In the genomic region with DNA sequence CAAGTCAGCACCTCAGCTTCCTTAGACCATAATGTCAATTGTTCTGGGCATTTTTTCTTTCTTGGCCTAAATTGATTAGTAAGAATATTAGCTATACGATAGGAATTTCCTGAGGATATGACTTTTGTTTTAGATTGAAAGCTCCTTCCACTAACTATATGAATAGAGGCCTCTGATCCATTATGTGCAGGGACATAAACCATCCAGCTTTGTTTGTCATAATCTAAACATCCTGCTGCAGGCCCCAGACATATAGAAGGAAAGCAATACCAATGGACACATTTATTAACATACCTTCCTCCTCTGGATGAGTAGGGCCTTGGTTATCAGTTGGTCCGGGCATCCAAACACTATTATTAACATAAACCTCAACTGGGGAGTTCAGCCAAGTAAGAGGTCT, we compare ENCODE assay signal across 33 cellular contexts. TPM values are rescaled to one million over a fixed set of nuclear protein-coding genes. Genes with fewer than 3 reads are reported as not detected.
DNase-seq lines count a peak whose midpoint lies in the region; ATAC-seq, FAIRE-seq and TF ChIP-seq lines count a peak whose summit lies in the region.
"Had no signal": no experiment of that assay in that cellular context is flagged by ENCODE, and none has a peak within 500 bp of the region (broad histone marks: within the 10 kb centered on the region; RNA-seq: fewer than 3 reads in every experiment).

No MANE protein-coding gene starts in this region.

- H3K4me1 ChIP-seq in CD8-positive, alpha-beta T cell (ENCODE audit: insufficient read depth, low read length), result peaks cover 75% of the 10 kb centered on the region
- peaks cover 47 to 71% of the 10 kb centered on the region in 2 donors for H3K4me1 ChIP-seq in naive thymus-derived CD4-positive, alpha-beta T cell (ENCODE audit: control insufficient read depth in 2 of 2, insufficient read depth in 2 of 2, low read length in 2 of 2)
- H3K4me1 ChIP-seq: colonic mucosa, esophagus muscularis mucosa, foreskin keratinocyte, HAP-1 had no signal

- no peak for TF ChIP-seq CTCF in CD8-positive, alpha-beta T cell (IDR thresholded peaks at IDR 0.05)

- no peak for ATAC-seq in CD8-positive, alpha-beta T cell
- ATAC-seq in naive thymus-derived CD4-positive, alpha-beta T cell, result no peak
- ATAC-seq: foreskin keratinocyte, heart right ventricle, lower lobe of right lung, Right ventricle myocardium inferior had no signal

- H3K27me3 ChIP-seq in CD8-positive, alpha-beta T cell (ENCODE audit: insufficient read depth, low read length), result no peaks in the 10 kb centered on the region
- no peaks in the 10 kb centered on the region for H3K27me3 ChIP-seq in naive thymus-derived CD4-positive, alpha-beta T cell (ENCODE audit: control insufficient read depth in 2 of 2, insufficient read depth in 2 of 2, low read length in 2 of 2)
- H3K27me3 ChIP-seq: colonic mucosa, esophagus muscularis mucosa, foreskin keratinocyte, heart right ventricle, ovary had no signal

- peaks cover 41% of the 10 kb centered on the region for H3K9me3 Mint-ChIP-seq in activated CD4-positive, alpha-beta T cell treated with anti-CD3 and anti-CD28 coated beads, Interleukin-2, amount 10 ng/mL, durations not matched to agents 7 days and 5 days
- peaks cover 14% of the 10 kb centered on the region for H3K9me3 Mint-ChIP-seq in CD8-positive, alpha-beta T cell
- peaks cover 40% of the 10 kb centered on the region for H3K9me3 Mint-ChIP-seq in activated T-helper 1 cell treated with anti-CD3 and anti-CD28 coated beads, Interleukin-12 subunit alpha, Interleukin-12 subunit beta, Interleukin-2, Interleukin-4 antibody, amounts not matched to agents 30 ng/mL and 10 ng/mL and 1 ng/mL, durations not matched to agents 14 hours and 24 hours and 36 hours
- H3K9me3 Mint-ChIP-seq in naive thymus-derived CD4-positive, alpha-beta T cell, result peaks cover 0 to 40% (median 20%) of the 10 kb centered on the region in 11 donors

- CTCF ChIA-PET in activated CD4-positive, alpha-beta T cell treated with anti-CD3 and anti-CD28 coated beads, Interleukin-2, amount 10 ng/mL, durations not matched to agents 7 days and 5 days (lab: Charles Lee), result interaction anchor here (0.6 to 2.6 kb wide), 7 partner anchors 9 to 114 kb away, joined by 3 to 11 read pairs (median 4); partner anchors contain the start of gene GIMAP6
- CTCF ChIA-PET in CD8-positive, alpha-beta T cell (lab: Charles Lee), result interaction anchor here (1.1 to 3.6 kb wide), 6 partner anchors 28 to 217 kb away, joined by 3 to 21 read pairs (median 6); partner anchors contain the start of gene GIMAP8
- CTCF ChIA-PET in naive thymus-derived CD4-positive, alpha-beta T cell (lab: Charles Lee), result interaction anchor here (0.7 to 1.2 kb wide), 6 partner anchors 10 to 123 kb away, joined by 3 to 5 read pairs (median 3); partner anchors contain the start of genes GIMAP2 and GIMAP6

- no peaks in the 10 kb centered on the region for H3K27me3 Mint-ChIP-seq in activated CD4-positive, alpha-beta T cell treated with anti-CD3 and anti-CD28 coated beads, Interleukin-2, amount 10 ng/mL, durations not matched to agents 7 days and 5 days
- H3K27me3 Mint-ChIP-seq in CD8-positive, alpha-beta T cell (ENCODE audit: low read depth), result no peaks in the 10 kb centered on the region
- H3K27me3 Mint-ChIP-seq in activated T-helper 1 cell treated with anti-CD3 and anti-CD28 coated beads, Interleukin-12 subunit alpha, Interleukin-12 subunit beta, Interleukin-2, Interleukin-4 antibody, amounts not matched to agents 30 ng/mL and 10 ng/mL and 1 ng/mL, durations not matched to agents 14 hours and 24 hours and 36 hours (ENCODE audit: insufficient read depth), result no peaks in the 10 kb centered on the region
- no peaks in the 10 kb centered on the region for H3K27me3 Mint-ChIP-seq in naive thymus-derived CD4-positive, alpha-beta T cell

- POLR2A ChIA-PET in activated CD4-positive, alpha-beta T cell treated with anti-CD3 and anti-CD28 coated beads, Interleukin-2, amount 10 ng/mL, durations not matched to agents 7 days and 5 days (lab: Charles Lee), result no interaction called here
- POLR2A ChIA-PET in CD8-positive, alpha-beta T cell (lab: Charles Lee), result interaction anchor here (0.8 to 14.1 kb wide), 16 partner anchors 9 to 186 kb away, joined by 3 to 300 read pairs (median 5); partner anchors contain the start of genes GIMAP1, GIMAP2, GIMAP6 and GIMAP7
- POLR2A ChIA-PET in naive thymus-derived CD4-positive, alpha-beta T cell (lab: Charles Lee), result interaction anchor here (0.6 to 16.1 kb wide), 25 partner anchors 10 to 193 kb away, joined by 3 to 526 read pairs (median 7); partner anchors contain the start of genes GIMAP1, GIMAP2, GIMAP5 and GIMAP6

- no peaks in the 10 kb centered on the region for H3K36me3 ChIP-seq in CD8-positive, alpha-beta T cell (ENCODE audit: insufficient read depth, low read length)
- peaks cover 0 to 5% (median 0%) of the 10 kb centered on the region in 3 experiments for H3K36me3 ChIP-seq in naive thymus-derived CD4-positive, alpha-beta T cell (ENCODE audit: control insufficient read depth in 2 of 3, insufficient read depth in 3 of 3, low read length in 3 of 3)
- H3K36me3 ChIP-seq: colonic mucosa, esophagus muscularis mucosa, HAP-1, heart right ventricle, lower lobe of right lung, ovary had no signal

- no peak for DNase-seq in activated CD4-positive, alpha-beta T cell treated with anti-CD3 and anti-CD28 coated beads, Interleukin-2, amount 10 ng/mL, durations not matched to agents 7 days and 5 days
- DNase-seq in activated CD4-positive, alpha-beta T cell treated with anti-CD3 and anti-CD28 coated beads for 48 hours, result no peak
- DNase-seq in CD8-positive, alpha-beta T cell, result no peak
- DNase-seq in activated T-helper 1 cell treated with anti-CD3 and anti-CD28 coated beads, Interleukin-12 subunit alpha, Interleukin-12 subunit beta, Interleukin-2, Interleukin-4 antibody, amounts not matched to agents 30 ng/mL and 10 ng/mL and 1 ng/mL, durations not matched to agents 14 hours and 24 hours and 36 hours (ENCODE audit: low spot score), result no peak
- DNase-seq in naive thymus-derived CD4-positive, alpha-beta T cell, result no peak
- no peak for DNase-seq in HTR-8/SVneo (ENCODE audit: insufficient read length, low spot score)
- no peak for DNase-seq in activated CD4-positive, CD25-positive, alpha-beta regulatory T cell treated with anti-CD3 and anti-CD28 coated beads, Interleukin-2, amount 50 U/mL, for 72 hours
- DNase-seq in activated CD4-positive, CD25-positive, alpha-beta regulatory T cell (lab: John Stamatoyannopoulos, UW), result no peak
- DNase-seq: activated B cell treated with CpG ODN at 0.5 μM for 24 hours; activated effector memory CD4-positive, alpha-beta T cell treated with anti-CD3 and anti-CD28 coated beads, Interleukin-2, amount 50 U/mL, for 16 hours; anterior cingulate cortex; colonic mucosa; endodermal cell; foreskin keratinocyte; heart right ventricle; lower lobe of right lung; NCI-H2029 treated with DMSO at 0.1 percent for 48 hours; NCI-H526 treated with DMSO at 0.1 percent for 48 hours; nephron progenitor cell; ovary; PC-9; retina; small intestine; stimulated activated CD4-positive, alpha-beta T cell treated with anti-CD3 and anti-CD28 coated beads, Interleukin-1b, Interleukin-23, amount 100 ng/mL, for 48 hours; trophoblast cell had no signal

- peak overlapping the region; percentile 36 for H3K27ac ChIP-seq in CD8-positive, alpha-beta T cell (ENCODE audit: low read depth, low read length)
- peak overlapping the region; percentile 84 for H3K27ac ChIP-seq in naive thymus-derived CD4-positive, alpha-beta T cell (ENCODE audit: low read depth, low read length)
- H3K27ac ChIP-seq: colonic mucosa, esophagus muscularis mucosa, foreskin keratinocyte, lower lobe of right lung, ovary, PC-9 had no signal

- H3K4me3 Mint-ChIP-seq in activated CD4-positive, alpha-beta T cell treated with anti-CD3 and anti-CD28 coated beads, Interleukin-2, amount 10 ng/mL, durations not matched to agents 7 days and 5 days, result no peak overlapping the region
- peak overlapping the region; percentile 73 for H3K4me3 Mint-ChIP-seq in CD8-positive, alpha-beta T cell
- H3K4me3 Mint-ChIP-seq in activated T-helper 1 cell treated with anti-CD3 and anti-CD28 coated beads, Interleukin-12 subunit alpha, Interleukin-12 subunit beta, Interleukin-2, Interleukin-4 antibody, amounts not matched to agents 30 ng/mL and 10 ng/mL and 1 ng/mL, durations not matched to agents 14 hours and 24 hours and 36 hours, result peak overlapping the region; percentile 80
- peak overlapping the region; percentile 75 to 96 (median 84) for H3K4me3 Mint-ChIP-seq in naive thymus-derived CD4-positive, alpha-beta T cell
- H3K4me3 Mint-ChIP-seq: activated B cell treated with CpG ODN at 0.5 μM for 24 hours, endodermal cell, IgD-negative memory B cell, nephron progenitor cell had no signal

- H3K36me3 Mint-ChIP-seq in activated CD4-positive, alpha-beta T cell treated with anti-CD3 and anti-CD28 coated beads, Interleukin-2, amount 10 ng/mL, durations not matched to agents 7 days and 5 days (ENCODE audit: low read depth), result peaks cover 59% of the 10 kb centered on the region
- peaks cover 33% of the 10 kb centered on the region for H3K36me3 Mint-ChIP-seq in CD8-positive, alpha-beta T cell
- peaks cover 34% of the 10 kb centered on the region for H3K36me3 Mint-ChIP-seq in activated T-helper 1 cell treated with anti-CD3 and anti-CD28 coated beads, Interleukin-12 subunit alpha, Interleukin-12 subunit beta, Interleukin-2, Interleukin-4 antibody, amounts not matched to agents 30 ng/mL and 10 ng/mL and 1 ng/mL, durations not matched to agents 14 hours and 24 hours and 36 hours (ENCODE audit: low read depth)
- peaks cover 14 to 55% (median 27%) of the 10 kb centered on the region in 5 donors for H3K36me3 Mint-ChIP-seq in naive thymus-derived CD4-positive, alpha-beta T cell
- H3K36me3 Mint-ChIP-seq: IgD-negative memory B cell had no signal

- intact Hi-C loops in CD8-positive, alpha-beta T cell (cut with DNase I, micrococcal nuclease), result no loop called here
- intact Hi-C loops in activated T-helper 1 cell treated with anti-CD3 and anti-CD28 coated beads, Interleukin-12 subunit alpha, Interleukin-12 subunit beta, Interleukin-2, Interleukin-4 antibody, amounts not matched to agents 30 ng/mL and 10 ng/mL and 1 ng/mL, durations not matched to agents 14 hours and 24 hours and 36 hours (cut with micrococcal nuclease), result no loop called here
- intact Hi-C loops in naive thymus-derived CD4-positive, alpha-beta T cell (cut with micrococcal nuclease), result loop anchor here (1.0 to 10.0 kb wide), 2 partner anchors 12 to 278 kb away; no protein-coding TSS in a partner anchor

- H3K9me3 ChIP-seq in CD8-positive, alpha-beta T cell (ENCODE audit: low read length), result peaks cover 3% of the 10 kb centered on the region
- peaks cover 5 to 16% (median 6%) of the 10 kb centered on the region in 3 experiments for H3K9me3 ChIP-seq in naive thymus-derived CD4-positive, alpha-beta T cell (ENCODE audit: control insufficient read depth in 2 of 3, low read length in 3 of 3)
- H3K9me3 ChIP-seq: colonic mucosa, HAP-1, ovary had no signal

- peak overlapping the region; percentile 86 for H3K27ac Mint-ChIP-seq in activated CD4-positive, alpha-beta T cell treated with anti-CD3 and anti-CD28 coated beads, Interleukin-2, amount 10 ng/mL, durations not matched to agents 7 days and 5 days
- H3K27ac Mint-ChIP-seq in CD8-positive, alpha-beta T cell, result peak overlapping the region; percentile 95
- H3K27ac Mint-ChIP-seq in activated T-helper 1 cell treated with anti-CD3 and anti-CD28 coated beads, Interleukin-12 subunit alpha, Interleukin-12 subunit beta, Interleukin-2, Interleukin-4 antibody, amounts not matched to agents 30 ng/mL and 10 ng/mL and 1 ng/mL, durations not matched to agents 14 hours and 24 hours and 36 hours, result peak overlapping the region; percentile 90
- peak overlapping the region; percentile 92 to 97 (median 95) for H3K27ac Mint-ChIP-seq in naive thymus-derived CD4-positive, alpha-beta T cell
- H3K27ac Mint-ChIP-seq: activated B cell treated with CpG ODN at 0.5 μM for 24 hours, endodermal cell, nephron progenitor cell had no signal

- no peak for FAIRE-seq in HTR-8/SVneo (lab: Jason Lieb, UNC)
- FAIRE-seq: bronchial epithelial cell, G401.6, small intestine had no signal

- H3K4me1 Mint-ChIP-seq in activated CD4-positive, alpha-beta T cell treated with anti-CD3 and anti-CD28 coated beads, Interleukin-2, amount 10 ng/mL, durations not matched to agents 7 days and 5 days, result peaks cover 54% of the 10 kb centered on the region
- peaks cover 83% of the 10 kb centered on the region for H3K4me1 Mint-ChIP-seq in CD8-positive, alpha-beta T cell (ENCODE audit: low read depth)
- peaks cover 86% of the 10 kb centered on the region for H3K4me1 Mint-ChIP-seq in activated T-helper 1 cell treated with anti-CD3 and anti-CD28 coated beads, Interleukin-12 subunit alpha, Interleukin-12 subunit beta, Interleukin-2, Interleukin-4 antibody, amounts not matched to agents 30 ng/mL and 10 ng/mL and 1 ng/mL, durations not matched to agents 14 hours and 24 hours and 36 hours (ENCODE audit: low read depth)
- H3K4me1 Mint-ChIP-seq in naive thymus-derived CD4-positive, alpha-beta T cell, result peaks cover 34 to 90% (median 79%) of the 10 kb centered on the region in 7 donors
- H3K4me1 Mint-ChIP-seq: activated B cell treated with CpG ODN at 0.5 μM for 24 hours, endodermal cell, IgD-negative memory B cell had no signal

- peak overlapping the region; percentile 21 for H3K4me3 ChIP-seq in CD8-positive, alpha-beta T cell (ENCODE audit: low read depth, low read length)
- peak overlapping the region; percentile 21 for H3K4me3 ChIP-seq in naive thymus-derived CD4-positive, alpha-beta T cell (ENCODE audit: low read length)
- H3K4me3 ChIP-seq: colonic mucosa, esophagus muscularis mucosa, HAP-1, heart right ventricle, lower lobe of right lung, ovary, PC-9 had no signal

RNA-seq across cellular contexts. Expression of gene GIMAP4, which starts 4.3 kb away (rescaled TPM):
- 100 to 1,000 TPM; 311 to 335 TPM for total RNA-seq in activated CD4-positive, alpha-beta T cell treated with anti-CD3 and anti-CD28 coated beads, Interleukin-2, amount 10 ng/mL, durations not matched to agents 7 days and 5 days
- 10 to 100 TPM; 11.8 to 13.8 TPM for total RNA-seq in CD8-positive, alpha-beta T cell
- total RNA-seq in activated T-helper 1 cell treated with anti-CD3 and anti-CD28 coated beads, Interleukin-12 subunit alpha, Interleukin-12 subunit beta, Interleukin-2, Interleukin-4 antibody, amounts not matched to agents 30 ng/mL and 10 ng/mL and 1 ng/mL, durations not matched to agents 14 hours and 24 hours and 36 hours, result 84.2 and 87.4 TPM in 2 replicates
- 100 to 1,000 TPM in 4 of 5 experiments, 10 to 100 TPM in 1; 74.9 to 413 (median 406) TPM for total RNA-seq in naive thymus-derived CD4-positive, alpha-beta T cell
- 100 to 1,000 TPM; 405 to 762 TPM for polyA plus RNA-seq in naive thymus-derived CD4-positive, alpha-beta T cell
- total RNA-seq: A673, bronchial epithelial cell, foreskin keratinocyte, M059J, PC-9 had no signal
- polyA plus RNA-seq: foreskin keratinocyte had no signal

RNA-seq across cellular contexts. Expression of gene GIMAP7, which starts 48.2 kb away (rescaled TPM):
- 100 to 1,000 TPM; 239 to 244 TPM for total RNA-seq in activated CD4-positive, alpha-beta T cell treated with anti-CD3 and anti-CD28 coated beads, Interleukin-2, amount 10 ng/mL, durations not matched to agents 7 days and 5 days
- total RNA-seq in CD8-positive, alpha-beta T cell, result 10 to 100 TPM; 21.2 to 29.7 TPM
- total RNA-seq in activated T-helper 1 cell treated with anti-CD3 and anti-CD28 coated beads, Interleukin-12 subunit alpha, Interleukin-12 subunit beta, Interleukin-2, Interleukin-4 antibody, amounts not matched to agents 30 ng/mL and 10 ng/mL and 1 ng/mL, durations not matched to agents 14 hours and 24 hours and 36 hours, result 46.9 and 55.1 TPM in 2 replicates
- 100 to 1,000 TPM in 3 of 5 experiments, 10 to 100 TPM in 2; 66.3 to 555 (median 321) TPM for total RNA-seq in naive thymus-derived CD4-positive, alpha-beta T cell
- polyA plus RNA-seq in naive thymus-derived CD4-positive, alpha-beta T cell, result 1,000 to 10,000 TPM in 1 of 2 donors, 100 to 1,000 TPM in 1; 772 to 1,293 TPM
- total RNA-seq: A673, activated B cell treated with CpG ODN at 0.5 μM for 24 hours, bronchial epithelial cell, endodermal cell, foreskin keratinocyte, M059J, PC-9 had no signal
- polyA plus RNA-seq: foreskin keratinocyte had no signal

Comparison
In these comparisons a context has a peak if more than half of its experiments do, and no peak if none do; other contexts are left out.
1. intact Hi-C loops: an anchor here in naive thymus-derived CD4-positive, alpha-beta T cell (1.0 to 10.0 kb wide); none called in CD8-positive, alpha-beta T cell and activated T-helper 1 cell treated with anti-CD3 and anti-CD28 coated beads, Interleukin-12 subunit alpha, Interleukin-12 subunit beta, Interleukin-2, Interleukin-4 antibody, amounts not matched to agents 30 ng/mL and 10 ng/mL and 1 ng/mL, durations not matched to agents 14 hours and 24 hours and 36 hours.